9 cellular contexts compared by ENCODE assay signal in the genomic region with DNA sequence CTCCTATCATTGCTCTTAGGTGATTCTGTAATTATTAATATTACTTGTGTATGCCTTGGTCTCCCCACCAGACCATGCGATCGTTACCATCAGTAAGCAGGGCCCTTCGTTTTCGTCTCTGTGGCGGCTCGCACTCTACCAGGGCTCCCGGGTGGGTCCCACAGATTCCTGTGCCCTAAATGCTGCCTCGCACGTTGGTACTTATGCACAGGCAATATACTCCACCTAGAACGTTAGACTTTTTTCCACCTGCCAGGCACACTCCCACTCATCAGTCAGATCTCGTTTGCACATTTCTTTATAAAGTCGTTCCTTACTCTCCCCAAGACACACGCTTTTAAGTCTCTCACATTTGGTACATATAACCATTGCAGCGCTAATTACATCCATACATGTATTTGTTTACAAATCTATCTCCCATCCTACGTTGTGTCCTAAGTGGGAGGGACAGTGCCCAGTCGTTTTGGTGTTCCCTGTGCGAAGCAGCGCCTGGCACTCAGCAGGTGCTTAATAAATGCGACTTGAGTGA. TPM values are rescaled to one million over a fixed set of nuclear protein-coding genes. Genes with fewer than 3 reads are reported as not detected.
DNase-seq lines count a peak whose midpoint lies in the region; ATAC-seq and FAIRE-seq lines count a peak whose summit lies in the region.
"Had no signal": no experiment of that assay in that cellular context is flagged by ENCODE, and none has a peak within 500 bp of the region (broad histone marks: within the 10 kb centered on the region; RNA-seq: fewer than 3 reads in every experiment).

No MANE protein-coding gene starts in this region.

- H3K27me3 Mint-ChIP-seq in activated CD4-positive, alpha-beta memory T cell treated with anti-CD3 and anti-CD28 coated beads, Interleukin-2, amount 10 ng/mL, durations not matched to agents 7 days and 5 days, result no peaks in the 10 kb centered on the region

- H3K4me1 ChIP-seq in iPS-20b (ENCODE audit: insufficient read depth, low read length), result peaks cover 12% of the 10 kb centered on the region; the same call in 1 of the 2 replicates

- peaks cover 9% of the 10 kb centered on the region for H3K36me3 Mint-ChIP-seq in activated CD4-positive, alpha-beta memory T cell treated with anti-CD3 and anti-CD28 coated beads, Interleukin-2, amount 10 ng/mL, durations not matched to agents 7 days and 5 days (ENCODE audit: low read depth)

- no peak overlapping the region for H3K27ac ChIP-seq in iPS-20b (ENCODE audit: low read length)

- H3K4me3 Mint-ChIP-seq in activated CD4-positive, alpha-beta memory T cell treated with anti-CD3 and anti-CD28 coated beads, Interleukin-2, amount 10 ng/mL, durations not matched to agents 7 days and 5 days, result peak overlapping the region; percentile 84

- peaks cover 35% of the 10 kb centered on the region for H3K27me3 ChIP-seq in iPS-20b (ENCODE audit: insufficient read depth, low read length)

- H3K27ac Mint-ChIP-seq in activated CD4-positive, alpha-beta memory T cell treated with anti-CD3 and anti-CD28 coated beads, Interleukin-2, amount 10 ng/mL, durations not matched to agents 7 days and 5 days, result peak overlapping the region; percentile 77

- H3K36me3 ChIP-seq in iPS-20b (ENCODE audit: insufficient read depth, low read depth, low read length), result no peaks in the 10 kb centered on the region; the same call in 1 of the 2 replicates

- FAIRE-seq in GM19239 (lab: Jason Lieb, UNC), result no peak
- FAIRE-seq: A204.1 had no signal

- CTCF ChIA-PET in activated CD4-positive, alpha-beta memory T cell treated with anti-CD3 and anti-CD28 coated beads, Interleukin-2, amount 10 ng/mL, durations not matched to agents 7 days and 5 days (lab: Charles Lee), result no interaction called here

- H3K9me3 Mint-ChIP-seq in activated CD4-positive, alpha-beta memory T cell treated with anti-CD3 and anti-CD28 coated beads, Interleukin-2, amount 10 ng/mL, durations not matched to agents 7 days and 5 days, result no peaks in the 10 kb centered on the region

- peaks cover 18% of the 10 kb centered on the region for H3K4me1 Mint-ChIP-seq in activated CD4-positive, alpha-beta memory T cell treated with anti-CD3 and anti-CD28 coated beads, Interleukin-2, amount 10 ng/mL, durations not matched to agents 7 days and 5 days

- POLR2A ChIA-PET in activated CD4-positive, alpha-beta memory T cell treated with anti-CD3 and anti-CD28 coated beads, Interleukin-2, amount 10 ng/mL, durations not matched to agents 7 days and 5 days (lab: Charles Lee), result interaction anchor here (1.0 kb wide), 1 partner anchor 450 kb away, joined by 3 read pairs; no protein-coding TSS in a partner anchor

- H3K4me3 ChIP-seq in iPS-20b (ENCODE audit: low read length), result peak overlapping the region; percentile 85

- peak overlapping the region; percentile 64; the same call in 1 of the 2 replicates for H3K9ac ChIP-seq in iPS-20b (ENCODE audit: low read depth, low read length)

- no peak for ATAC-seq in stimulated activated naive CD8-positive, alpha-beta T cell treated with anti-CD3 and anti-CD28 coated beads, Interleukin-15, Interleukin-2, amounts not matched to agents 100 U/mL and 50 U/mL, for 24 hours
- no peak for ATAC-seq in GM18907 (IDR thresholded peaks at IDR 0.05; ENCODE audit: unreplicated experiment)
- ATAC-seq in HG02870 (IDR thresholded peaks at IDR 0.05; ENCODE audit: unreplicated experiment), result no peak

- peak; percentile 22 for DNase-seq in NCI-H146 (lab: John Stamatoyannopoulos, UW)
- no peak for DNase-seq in NCI-H146 treated with DMSO at 0.1 percent for 48 hours (lab: John Stamatoyannopoulos, UW; ENCODE audit: unreplicated experiment)
- DNase-seq in activated CD4-positive, alpha-beta memory T cell treated with anti-CD3 and anti-CD28 coated beads, Interleukin-2, amount 10 ng/mL, durations not matched to agents 7 days and 5 days, result no peak
- DNase-seq in stimulated activated naive CD8-positive, alpha-beta T cell treated with anti-CD3 and anti-CD28 coated beads, Interleukin-15, Interleukin-2, amounts not matched to agents 100 U/mL and 50 U/mL, for 24 hours, result peak; percentile 7
- DNase-seq in GM19239 (ENCODE audit: insufficient read length, low spot score), result no peak

- no peaks in the 10 kb centered on the region for H3K9me3 ChIP-seq in iPS-20b (ENCODE audit: insufficient read depth, low read depth, low read length)

RNA-seq across cellular contexts. Expression of a gene that starts 0.9 kb away (rescaled TPM):
- 10 to 100 TPM; 12.3 to 16.5 TPM for total RNA-seq in activated CD4-positive, alpha-beta memory T cell treated with anti-CD3 and anti-CD28 coated beads, Interleukin-2, amount 10 ng/mL, durations not matched to agents 7 days and 5 days

Comparison
In these comparisons a context has a peak if more than half of its experiments do, and no peak if none do; other contexts are left out.
1. DNase-seq: peak in NCI-H146 (single experiment) and stimulated activated naive CD8-positive, alpha-beta T cell treated with anti-CD3 and anti-CD28 coated beads, Interleukin-15, Interleukin-2, amounts not matched to agents 100 U/mL and 50 U/mL, for 24 hours (single experiment); none in NCI-H146 treated with DMSO at 0.1 percent for 48 hours (single experiment), activated CD4-positive, alpha-beta memory T cell treated with anti-CD3 and anti-CD28 coated beads, Interleukin-2, amount 10 ng/mL, durations not matched to agents 7 days and 5 days (single experiment) and GM19239 (single experiment).